ENCODE assay signal across 6 cellular contexts in the genomic region with DNA sequence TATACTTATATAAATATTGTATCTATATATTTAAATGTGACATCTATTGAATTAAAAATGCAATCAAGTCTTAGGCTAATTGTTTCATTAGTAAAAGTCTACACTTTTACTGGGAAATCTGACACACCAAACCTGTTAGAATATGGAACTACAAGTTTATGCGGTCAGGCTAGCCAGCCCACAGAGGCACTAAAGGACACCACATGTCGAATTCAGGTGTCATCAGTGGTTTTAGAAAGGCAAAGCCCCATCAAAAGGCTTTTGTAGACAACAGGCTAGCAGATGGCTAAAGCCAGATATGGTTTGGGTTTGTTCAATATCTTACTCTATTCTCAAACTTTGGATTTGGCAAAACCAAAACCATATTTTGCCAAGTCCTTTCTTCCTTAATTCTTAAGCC.
"Had no signal": no experiment of that assay in that cellular context is flagged by ENCODE, and none has a peak within 500 bp of the region (broad histone marks: within the 10 kb centered on the region; RNA-seq: fewer than 3 reads in every experiment).

No MANE protein-coding gene starts in this region.

- DNase-seq: GM23248, H9, HCEC 1CT, IMR-90, KG1 had no signal

- H3K9ac ChIP-seq: GM23248 had no signal

- H3K4me3 ChIP-seq: GM23248, K562 had no signal

- H3K27ac ChIP-seq: GM23248 had no signal

- H2AFZ ChIP-seq: GM23248 had no signal

- ATAC-seq: K562 had no signal
